Comparison of ENCODE assay signal across 21 cellular contexts in the genomic region with DNA sequence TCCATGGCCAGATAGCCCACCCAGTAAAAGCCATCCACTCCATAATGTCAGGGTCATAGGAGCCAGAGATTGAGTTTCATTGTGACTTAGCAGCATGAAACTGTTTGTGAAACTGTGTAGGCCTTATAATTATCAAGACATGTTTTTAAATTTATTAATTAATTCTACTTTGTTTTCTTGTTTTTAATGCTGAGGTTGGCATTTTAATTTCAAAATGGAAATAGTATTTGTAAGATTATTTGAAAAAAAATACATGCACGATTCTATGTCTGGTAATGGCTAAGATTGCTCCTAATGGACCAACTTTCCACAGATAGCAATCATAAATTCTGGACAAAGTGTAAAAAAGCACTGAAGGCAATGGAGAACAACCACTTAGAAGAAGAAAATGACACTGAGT.
A peak's percentile ranks its signal among the peaks of the same experiment; 100 is the strongest.
DNase-seq lines count a peak whose midpoint lies in the region; ATAC-seq, FAIRE-seq and TF ChIP-seq lines count a peak whose summit lies in the region.
"Had no signal": no experiment of that assay in that cellular context is flagged by ENCODE, and none has a peak within 500 bp of the region (broad histone marks: within the 10 kb centered on the region; RNA-seq: fewer than 3 reads in every experiment).

No MANE protein-coding gene starts in this region.

- no peaks in the 10 kb centered on the region for H3K27me3 ChIP-seq in IMR-90 (ENCODE audit: control insufficient read depth, insufficient read depth, low read length)
- no peaks in the 10 kb centered on the region for H3K27me3 ChIP-seq in K562 (ENCODE audit: control insufficient read depth in 2 of 2, insufficient read depth in 2 of 2, low read length in 2 of 2)
- no peaks in the 10 kb centered on the region for H3K27me3 ChIP-seq in brain microvascular endothelial cell (replicated peaks)
- H3K27me3 ChIP-seq: BLaER1 treated with 17β-estradiol and CSF1 and Interleukin-3, amounts not matched to agents 10 nM and 100 nM had no signal

- no peak overlapping the region for H3K56ac ChIP-seq in IMR-90 (ENCODE audit: extremely low read depth, insufficient read depth, low read length)

- TF ChIP-seq POLR2A in A549 (IDR thresholded peaks at IDR 0.05; ENCODE audit: low read length): no peak
- TF ChIP-seq POLR2A in IMR-90 (IDR thresholded peaks at IDR 0.05; ENCODE audit: low read depth, low read length): no peak
- no peak for TF ChIP-seq POLR2A in K562 (conservative IDR thresholded peaks at IDR 0.05)

- no peak overlapping the region for H2BK15ac ChIP-seq in IMR-90 (ENCODE audit: low read depth, low read length)

- no peak for TF ChIP-seq EP300 in A549 (IDR thresholded peaks at IDR 0.05)
- no peak for TF ChIP-seq EP300 in K562 (IDR thresholded peaks at IDR 0.05; ENCODE audit: low read length)

- H3K79me1 ChIP-seq in IMR-90 (ENCODE audit: low read depth in 1 of 2, low read length in 2 of 2): no peaks in the 10 kb centered on the region

- no peak overlapping the region for H2AK5ac ChIP-seq in IMR-90 (ENCODE audit: low read depth, low read length)

- H2AFZ ChIP-seq in IMR-90 (replicated peaks; ENCODE audit: low read length, poor library complexity) (no peak overlapping the region), K562 (ENCODE audit: low read depth, low read length) (no peak overlapping the region)

- H3K4me2 ChIP-seq in A549 (no peak overlapping the region), IMR-90 (ENCODE audit: low read depth, low read length) (no peak overlapping the region), K562 (ENCODE audit: insufficient read depth, low read length) (no peak overlapping the region)
- H3K4me2 ChIP-seq: BLaER1 treated with 17β-estradiol and CSF1 and Interleukin-3, amounts not matched to agents 10 nM and 100 nM had no signal

- H3K9me1 ChIP-seq in IMR-90 (ENCODE audit: insufficient read depth, low read length) (no peaks in the 10 kb centered on the region), K562 (ENCODE audit: control insufficient read depth, insufficient read depth, low read length) (no peaks in the 10 kb centered on the region)

- no peak overlapping the region for H3K4ac ChIP-seq in IMR-90 (ENCODE audit: low read depth, low read length)

- in situ Hi-C loops in IMR-90 (cut with MboI; ENCODE audit: low sequenced_read_pairs) (no loop called here), K562 (cut with MboI) (no loop called here), brain microvascular endothelial cell (cut with HindIII; ENCODE audit: low pct_ligation_motif_present, low sequenced_read_pairs) (no loop called here)

- no peaks in the 10 kb centered on the region for H4K20me1 ChIP-seq in IMR-90 (ENCODE audit: insufficient read depth, low read length)
- H4K20me1 ChIP-seq in K562 (replicated peaks; ENCODE audit: control insufficient read depth, insufficient read depth, low read length): no peaks in the 10 kb centered on the region
- H4K20me1 ChIP-seq: BLaER1 treated with 17β-estradiol and CSF1 and Interleukin-3, amounts not matched to agents 10 nM and 100 nM had no signal

- H3K4me1 ChIP-seq in A549: no peaks in the 10 kb centered on the region
- H3K4me1 ChIP-seq in IMR-90 (ENCODE audit: control insufficient read depth, insufficient read depth, low read length): no peaks in the 10 kb centered on the region
- no peaks in the 10 kb centered on the region for H3K4me1 ChIP-seq in K562 (replicated peaks in 1 of 2; ENCODE audit: control insufficient read depth in 2 of 2, insufficient read depth in 2 of 2, low read length in 2 of 2)
- H3K4me1 ChIP-seq: BLaER1 treated with 17β-estradiol and CSF1 and Interleukin-3, amounts not matched to agents 10 nM and 100 nM; Caco-2 had no signal

- H3K27ac ChIP-seq in A549: no peak overlapping the region
- H3K27ac ChIP-seq in IMR-90 (ENCODE audit: insufficient read depth, low read length): no peak overlapping the region
- no peak overlapping the region for H3K27ac ChIP-seq in K562 (ENCODE audit: extremely low read depth, low read depth, low read length)
- no peak overlapping the region for H3K27ac ChIP-seq in brain microvascular endothelial cell
- H3K27ac ChIP-seq: BLaER1 treated with 17β-estradiol and CSF1 and Interleukin-3, amounts not matched to agents 10 nM and 100 nM; C4-2B had no signal

- CTCF ChIA-PET in A549 (lab: Yijun Ruan, JAX): no interaction called here
- CTCF ChIA-PET in IMR-90 (lab: Yijun Ruan, JAX): no interaction called here
- CTCF ChIA-PET in K562 (lab: Yijun Ruan, JAX; ENCODE audit: low intra/inter-chr PET ratio): no interaction called here

- no peak overlapping the region for H3K23ac ChIP-seq in IMR-90 (ENCODE audit: low read depth, low read length)

- dilution Hi-C loops in IMR-90 (cut with HindIII; ENCODE audit: low sequenced_read_pairs, unreplicated experiment): no loop called here

- TF ChIP-seq RAD21 in A549 (conservative IDR thresholded peaks at IDR 0.05 in 1 of 2, IDR thresholded peaks at IDR 0.05 in 1 of 2) (no peak), IMR-90 (IDR thresholded peaks at IDR 0.05; ENCODE audit: low read length) (no peak), K562 (CRISPR knock-in tag; conservative IDR thresholded peaks at IDR 0.05 in 1 of 2, IDR thresholded peaks at IDR 0.05 in 1 of 2) (no peak)

- no peak overlapping the region for H3K14ac ChIP-seq in IMR-90 (replicated peaks; ENCODE audit: low read depth, low read length)

- H2AK9ac ChIP-seq in IMR-90 (replicated peaks; ENCODE audit: low read depth, low read length, poor library complexity): no peak overlapping the region

- no peak overlapping the region for H2BK120ac ChIP-seq in IMR-90 (ENCODE audit: low read depth, low read length)

- no peak overlapping the region for H2BK20ac ChIP-seq in IMR-90 (ENCODE audit: low read depth, low read length)

- no peak overlapping the region for H4K91ac ChIP-seq in IMR-90 (ENCODE audit: insufficient read depth, low read depth, low read length)

- no peak overlapping the region for H4K5ac ChIP-seq in IMR-90 (ENCODE audit: low read depth, low read length)

- no peak for TF ChIP-seq CTCF in A549 (IDR thresholded peaks at IDR 0.05)
- TF ChIP-seq CTCF in IMR-90 (conservative IDR thresholded peaks at IDR 0.05; ENCODE audit: low read depth, low read length): no peak
- no peak for TF ChIP-seq CTCF in K562 (IDR thresholded peaks at IDR 0.05 in 2 of 3, conservative IDR thresholded peaks at IDR 0.05 in 1 of 3; ENCODE audit: insufficient read depth in 2 of 3, low read depth in 1 of 3, low read length in 3 of 3)
- no peak for TF ChIP-seq CTCF in brain microvascular endothelial cell (IDR thresholded peaks at IDR 0.05; ENCODE audit: low read depth, low read length, missing control alignments)

- H3K18ac ChIP-seq in IMR-90 (ENCODE audit: low read depth, low read length): no peak overlapping the region

- intact Hi-C loops in IMR-90 (cut with micrococcal nuclease) (loop anchor here (5.0 kb wide), 1 partner anchor 43 kb away; no protein-coding TSS in a partner anchor), K562 (cut with micrococcal nuclease) (no loop called here)

- WGBS in A549 (ENCODE audit: missing lambda C conversion rate): 48% methylated on average over 1 of the region's 1 CpG
- WGBS in IMR-90 (ENCODE audit: extremely low coverage in 2 of 2, insufficient read length in 1 of 2), 2 experiments: no CpG with 5 or more reads among the region's 1 CpG
- WGBS in K562 (ENCODE audit: insufficient coverage, low coverage, missing lambda C conversion rate): 17% methylated on average over 1 of the region's 1 CpG

- POLR2A ChIA-PET in A549 (lab: Yijun Ruan, JAX) (no interaction called here), IMR-90 (lab: Charles Lee; ENCODE audit: unreplicated experiment) (no interaction called here), K562 (lab: Yijun Ruan, JAX) (no interaction called here)

- H3K79me2 ChIP-seq in K562 (ENCODE audit: control insufficient read depth, insufficient read depth, low read length): no peaks in the 10 kb centered on the region

- no peak overlapping the region for H3K4me3 ChIP-seq in A549
- H3K4me3 ChIP-seq in IMR-90 (ENCODE audit: insufficient read depth, low read depth, low read length): no peak overlapping the region
- no peak overlapping the region for H3K4me3 ChIP-seq in K562
- H3K4me3 ChIP-seq in brain microvascular endothelial cell (ENCODE audit: low read depth, low read length): no peak overlapping the region
- H3K4me3 ChIP-seq: BLaER1 treated with 17β-estradiol and CSF1 and Interleukin-3, amounts not matched to agents 10 nM and 100 nM had no signal

- FAIRE-seq in A549 (lab: Jason Lieb, UNC) (no peak), K562 (lab: Jason Lieb, UNC) (no peak)
- FAIRE-seq: A204.1, D721Med, G401.6, GM12891, GM19239 had no signal

- H3K9me3 ChIP-seq in A549: no peaks in the 10 kb centered on the region
- no peaks in the 10 kb centered on the region for H3K9me3 ChIP-seq in IMR-90 (ENCODE audit: control insufficient read depth, insufficient read depth, low read length)
- H3K9me3 ChIP-seq in K562 (replicated peaks; ENCODE audit: control insufficient read depth, insufficient read depth, low read depth, low read length): no peaks in the 10 kb centered on the region
- H3K9me3 ChIP-seq: BLaER1 treated with 17β-estradiol and CSF1 and Interleukin-3, amounts not matched to agents 10 nM and 100 nM; Caco-2 had no signal

- ATAC-seq in A549 (no peak), IMR-90 (ENCODE audit: low read depth) (no peak), K562 (no peak), GM19324 (IDR thresholded peaks at IDR 0.05; ENCODE audit: low FRiP score, unreplicated experiment) (no peak)
- ATAC-seq: CD8-positive, alpha-beta T cell had no signal

- H4K8ac ChIP-seq in IMR-90 (ENCODE audit: low read depth in 2 of 2, low read length in 2 of 2): no peak overlapping the region

- DNase-seq in A549 (ENCODE audit: low read depth in 1 of 2, low spot score in 1 of 2): no peak
- no peak for DNase-seq in IMR-90
- no peak for DNase-seq in K562 (ENCODE audit: extremely low read depth in 1 of 4, low spot score in 3 of 4)
- no peak for DNase-seq in islet precursor cell
- DNase-seq in brain microvascular endothelial cell: no peak
- DNase-seq: 8988T; AML-193; Caco-2; Calu3; CD4-positive, alpha-beta T cell; CD8-positive, alpha-beta T cell; DMS79 treated with DMSO at 0.1 percent for 48 hours; GF-D8 had no signal

- BruUV-seq in IMR-90 (replicated peaks; lab: Mats Ljungman, UMichigan) (no TSS peak), K562 (replicated peaks; lab: Mats Ljungman, UMichigan) (no TSS peak)

- H3K36me3 ChIP-seq in IMR-90 (ENCODE audit: control insufficient read depth, insufficient read depth, low read length): no peaks in the 10 kb centered on the region
- H3K36me3 ChIP-seq in K562 (ENCODE audit: control insufficient read depth, insufficient read depth, low read length): no peaks in the 10 kb centered on the region
- H3K36me3 ChIP-seq in brain microvascular endothelial cell (replicated peaks): no peaks in the 10 kb centered on the region

- no peak overlapping the region for H2BK5ac ChIP-seq in IMR-90 (ENCODE audit: low read depth, low read length, poor library complexity, severe bottlenecking)

- H3K9ac ChIP-seq in IMR-90 (ENCODE audit: low read depth, low read length) (no peak overlapping the region), K562 (ENCODE audit: insufficient read depth in 1 of 2, low read depth in 2 of 2, low read length in 2 of 2) (no peak overlapping the region)
- H3K9ac ChIP-seq: BLaER1 treated with 17β-estradiol and CSF1 and Interleukin-3, amounts not matched to agents 10 nM and 100 nM had no signal

TF ChIP-seq in IMR-90, 13 proteins besides CTCF, POLR2A, EP300 and RAD21 (continues in another document):
- TF ChIP-seq MAFK (IDR thresholded peaks at IDR 0.05; ENCODE audit: low read depth, low read length): peak; percentile 87
